8 cellular contexts compared by ENCODE assay signal in genomic region chr2:56184500-56184996, GRCh38. TPM values are rescaled to one million over a fixed set of nuclear protein-coding genes. Genes with fewer than 3 reads are reported as not detected.
DNase-seq lines count a peak whose midpoint lies in the region; ATAC-seq and TF ChIP-seq lines count a peak whose summit lies in the region.

No MANE protein-coding gene starts in this region.

- peaks cover 22% of the 10 kb centered on the region for H3K4me1 ChIP-seq in mucosa of descending colon (ENCODE audit: low read depth)

- H3K4me3 ChIP-seq in mucosa of descending colon = no peak overlapping the region

- intact Hi-C loops in dendritic cell treated with granulocyte-macrophage colony-stimulating factor and Interleukin-4, amounts not matched to agents 40 ng/mL and 50 ng/mL, for 4 days (cut with micrococcal nuclease) = no loop called here
- intact Hi-C loops in mucosa of descending colon (cut with DNase I, micrococcal nuclease) = loop anchor here in 1 of 2 donors (10.0 kb wide), 1 partner anchor 1310 kb away; no protein-coding TSS in a partner anchor

- peaks cover 20% of the 10 kb centered on the region for H3K4me1 Mint-ChIP-seq in dendritic cell treated with granulocyte-macrophage colony-stimulating factor and Interleukin-4, amounts not matched to agents 40 ng/mL and 50 ng/mL, for 4 days (ENCODE audit: low read depth)

- H3K27ac Mint-ChIP-seq in dendritic cell treated with granulocyte-macrophage colony-stimulating factor and Interleukin-4, amounts not matched to agents 40 ng/mL and 50 ng/mL, for 4 days = no peak overlapping the region

- no peaks in the 10 kb centered on the region for H3K36me3 ChIP-seq in mucosa of descending colon (ENCODE audit: low read depth)

- ATAC-seq in mucosa of descending colon = peak; percentile 38

- no peaks in the 10 kb centered on the region for H3K9me3 Mint-ChIP-seq in dendritic cell treated with granulocyte-macrophage colony-stimulating factor and Interleukin-4, amounts not matched to agents 40 ng/mL and 50 ng/mL, for 4 days

- DNase-seq in activated CD4-positive, alpha-beta T cell treated with anti-CD3 and anti-CD28 coated beads for 48 hours = peak; percentile 10
- no peak for DNase-seq in activated CD4-positive, alpha-beta T cell treated with anti-CD3 and anti-CD28 coated beads, Interleukin-2, amount 50 U/mL, for 1 hour
- DNase-seq in LoVo (ENCODE audit: low spot score) (peak; percentile 14), mucosa of descending colon (peak; percentile 8 to 47 (median 31)), DMS114 treated with DMSO at 0.1 percent for 48 hours (lab: John Stamatoyannopoulos, UW; ENCODE audit: unreplicated experiment) (no peak), cerebellar nuclear complex (lab: John Stamatoyannopoulos, UW) (no peak)
- DNase-seq in effector CD8-positive, alpha-beta T cell (lab: John Stamatoyannopoulos, UW) = no peak

- H3K36me3 Mint-ChIP-seq in dendritic cell treated with granulocyte-macrophage colony-stimulating factor and Interleukin-4, amounts not matched to agents 40 ng/mL and 50 ng/mL, for 4 days (ENCODE audit: low read depth) = no peaks in the 10 kb centered on the region

- no peaks in the 10 kb centered on the region for H3K9me3 ChIP-seq in mucosa of descending colon

- H3K4me3 Mint-ChIP-seq in dendritic cell treated with granulocyte-macrophage colony-stimulating factor and Interleukin-4, amounts not matched to agents 40 ng/mL and 50 ng/mL, for 4 days = peak overlapping the region; percentile 73

- no peak for TF ChIP-seq CTCF in mucosa of descending colon (IDR thresholded peaks at IDR 0.05)

- H3K27me3 Mint-ChIP-seq in dendritic cell treated with granulocyte-macrophage colony-stimulating factor and Interleukin-4, amounts not matched to agents 40 ng/mL and 50 ng/mL, for 4 days = peaks cover 64% of the 10 kb centered on the region

RNA-seq across cellular contexts. Expression of gene CCDC85A, which starts 0.8 kb away (rescaled TPM):
- total RNA-seq in mucosa of descending colon = 1 to 10 TPM in 1 of 3 donors, under 1 TPM in 2; 0.41 to 2.7 (median 0.49) TPM

Comparison
In these comparisons a context has a peak if more than half of its experiments do, and no peak if none do; other contexts are left out.
1. DNase-seq: peak in activated CD4-positive, alpha-beta T cell treated with anti-CD3 and anti-CD28 coated beads for 48 hours (single experiment), LoVo (single experiment) and mucosa of descending colon (3 of 3); none in activated CD4-positive, alpha-beta T cell treated with anti-CD3 and anti-CD28 coated beads, Interleukin-2, amount 50 U/mL, for 1 hour (single experiment), DMS114 treated with DMSO at 0.1 percent for 48 hours (single experiment), effector CD8-positive, alpha-beta T cell (single experiment) and cerebellar nuclear complex (0 of 2).